Comparison of ENCODE assay signal across 21 cellular contexts in genomic region chr2:11862049-11862448, GRCh38.
DNase-seq lines count a peak whose midpoint lies in the region; ATAC-seq and TF ChIP-seq lines count a peak whose summit lies in the region.
"Had no signal": no experiment of that assay in that cellular context is flagged by ENCODE, and none has a peak within 500 bp of the region (broad histone marks: within the 10 kb centered on the region; RNA-seq: fewer than 3 reads in every experiment).

No MANE protein-coding gene starts in this region.

- H3K4me2 ChIP-seq in parathyroid adenoma (ENCODE audit: low read length): no peak overlapping the region

- no peaks in the 10 kb centered on the region for H3K36me3 ChIP-seq in parathyroid adenoma (ENCODE audit: control insufficient read depth, insufficient read depth, low read length)
- H3K36me3 ChIP-seq: breast epithelium, esophagus muscularis mucosa had no signal

- no peaks in the 10 kb centered on the region for H3K27me3 ChIP-seq in parathyroid adenoma (ENCODE audit: control insufficient read depth, insufficient read depth, low read length)
- H3K27me3 ChIP-seq: breast epithelium, esophagus muscularis mucosa had no signal

- H3K9me3 ChIP-seq in parathyroid adenoma (ENCODE audit: control insufficient read depth, low read length): no peaks in the 10 kb centered on the region

- TF ChIP-seq CTCF in parathyroid adenoma (IDR thresholded peaks at IDR 0.05): no peak

- no peak overlapping the region for H3K4me3 ChIP-seq in parathyroid adenoma (ENCODE audit: low read depth, low read length)
- H3K4me3 ChIP-seq: breast epithelium, esophagus muscularis mucosa, skin epidermis had no signal

- H3K4me1 ChIP-seq in parathyroid adenoma: peaks cover 38% of the 10 kb centered on the region
- H3K4me1 ChIP-seq: breast epithelium had no signal

- DNase-seq in NCI-H226: no peak
- no peak for DNase-seq in NCI-H774 (lab: John Stamatoyannopoulos, UW)
- DNase-seq: activated CD4-positive, alpha-beta T cell treated with anti-CD3 and anti-CD28 coated beads, Interleukin-2, amount 50 U/mL, for 48 hours; activated naive CD8-positive, alpha-beta T cell treated with anti-CD3 and anti-CD28 coated beads, Interleukin-2, amount 50 U/mL, for 24 hours; activated T-cell treated with anti-CD3 and anti-CD28 coated beads, Interleukin-2, amount 50 U/mL, for 4 hours; DMS79 treated with DMSO at 0.1 percent for 48 hours; HCEC 1CT; midbrain; NCI-H2029; NCI-H446 treated with DMSO at 0.1 percent for 48 hours; nephron progenitor cell; stimulated activated CD4-positive, alpha-beta T cell treated with anti-CD3 and anti-CD28 coated beads, Interleukin-4, amount 100 ng/mL, for 24 hours; substantia nigra had no signal

- H3K9ac ChIP-seq in parathyroid adenoma: no peak overlapping the region

- peak overlapping the region; percentile 17 for H2AFZ ChIP-seq in parathyroid adenoma

- peak overlapping the region; percentile 82 for H3K27ac ChIP-seq in parathyroid adenoma
- H3K27ac ChIP-seq: breast epithelium, esophagus muscularis mucosa, skin epidermis had no signal

- peak; percentile 36 for ATAC-seq in GM18519 (IDR thresholded peaks at IDR 0.05; ENCODE audit: low FRiP score, unreplicated experiment)
- peak; percentile 39 for ATAC-seq in GM21529 (IDR thresholded peaks at IDR 0.05; ENCODE audit: unreplicated experiment)
- peak; percentile 22 for ATAC-seq in HG03354 (IDR thresholded peaks at IDR 0.05; ENCODE audit: poor library complexity, severe bottlenecking, unreplicated experiment)
- ATAC-seq in HG02571 (IDR thresholded peaks at IDR 0.05; ENCODE audit: unreplicated experiment): no peak
- ATAC-seq: activated naive CD8-positive, alpha-beta T cell treated with anti-CD3 and anti-CD28 coated beads, Interleukin-2, amount 50 U/mL, for 24 hours; activated T-cell treated with anti-CD3 and anti-CD28 coated beads, Interleukin-2, amount 50 U/mL, for 4 hours had no signal

- no peaks in the 10 kb centered on the region for H3K79me2 ChIP-seq in parathyroid adenoma
